In genomic region chr2:112584891-112585250, GRCh38 we compare ENCODE assay signal across 1 cellular context.
TF ChIP-seq lines count a peak whose summit lies in the region.

No MANE protein-coding gene starts in this region.

TF ChIP-seq in GM12878, 131 proteins besides CTCF, POLR2A, EP300 and RAD21 (continued from another document):
- no peak for TF ChIP-seq TCF3 (IDR thresholded peaks at IDR 0.05; ENCODE audit: borderline replicate concordance, insufficient read depth, low read depth, low read length)
